In genomic region chr9:38356851-38357250, GRCh38 we compare ENCODE assay signal across 24 cellular contexts. TPM values are rescaled to one million over a fixed set of nuclear protein-coding genes. Genes with fewer than 3 reads are reported as not detected.
DNase-seq lines count a peak whose midpoint lies in the region; ATAC-seq, FAIRE-seq and TF ChIP-seq lines count a peak whose summit lies in the region.
"Had no signal": no experiment of that assay in that cellular context is flagged by ENCODE, and none has a peak within 500 bp of the region (broad histone marks: within the 10 kb centered on the region; RNA-seq: fewer than 3 reads in every experiment).

No MANE protein-coding gene starts in this region.

- no peak for TF ChIP-seq POLR2A in K562 (conservative IDR thresholded peaks at IDR 0.05)

- no peak overlapping the region for H2AFZ ChIP-seq in K562 (ENCODE audit: low read depth, low read length)

- H3K9ac ChIP-seq in K562 (ENCODE audit: insufficient read depth in 1 of 2, low read depth in 2 of 2, low read length in 2 of 2), result no peak overlapping the region
- H3K9ac ChIP-seq: BLaER1 had no signal

- peaks cover 11 to 27% of the 10 kb centered on the region in 2 experiments; a peak in 3 of 5 replicates for H3K27me3 ChIP-seq in K562 (ENCODE audit: control insufficient read depth in 2 of 2, insufficient read depth in 2 of 2, low read length in 2 of 2)
- H3K27me3 ChIP-seq: BE2C, BLaER1 had no signal

- no peak for TF ChIP-seq RAD21 in K562 (CRISPR knock-in tag; conservative IDR thresholded peaks at IDR 0.05 in 1 of 2, IDR thresholded peaks at IDR 0.05 in 1 of 2)

- H3K79me2 ChIP-seq in K562 (ENCODE audit: control insufficient read depth, insufficient read depth, low read length), result no peaks in the 10 kb centered on the region

- no peak for FAIRE-seq in K562 (lab: Jason Lieb, UNC)
- FAIRE-seq: A204.1, GM12878, GM12892, GM18507 had no signal

- POLR2A ChIA-PET in K562 (lab: Yijun Ruan, JAX), result no interaction called here

- H3K9me3 ChIP-seq in K562 (replicated peaks; ENCODE audit: control insufficient read depth, insufficient read depth, low read depth, low read length), result no peaks in the 10 kb centered on the region
- H3K9me3 ChIP-seq: BE2C, BLaER1 had no signal

- H3K4me2 ChIP-seq in K562 (ENCODE audit: insufficient read depth, low read length), result no peak overlapping the region
- H3K4me2 ChIP-seq: BLaER1 had no signal

- BruUV-seq in K562 (replicated peaks; lab: Mats Ljungman, UMichigan), result no TSS peak

- H3K4me1 ChIP-seq in K562 (replicated peaks in 1 of 2; ENCODE audit: control insufficient read depth in 2 of 2, insufficient read depth in 2 of 2, low read length in 2 of 2), result no peaks in the 10 kb centered on the region; a peak in 1 of 5 replicates
- H3K4me1 ChIP-seq: BE2C, BLaER1 had no signal

- intact Hi-C loops in K562 (cut with micrococcal nuclease), result no loop called here

- H4K20me1 ChIP-seq in K562 (replicated peaks; ENCODE audit: control insufficient read depth, insufficient read depth, low read length), result 0 out of 2 replicates have a peak, but pooled peaks cover 9% of the 10 kb centered on the region
- H4K20me1 ChIP-seq: BLaER1 had no signal

- 0% methylated on average over 5 of the region's 5 CpGs for WGBS in K562 (ENCODE audit: insufficient coverage, low coverage, missing lambda C conversion rate)

- TF ChIP-seq EP300 in K562 (IDR thresholded peaks at IDR 0.05; ENCODE audit: low read length), result no peak

- H3K4me3 ChIP-seq in K562 (no peak overlapping the region), coronary artery (no peak overlapping the region)
- H3K4me3 ChIP-seq: BLaER1, GM12878 had no signal

- TF ChIP-seq CTCF in K562 (IDR thresholded peaks at IDR 0.05 in 2 of 3, conservative IDR thresholded peaks at IDR 0.05 in 1 of 3; ENCODE audit: insufficient read depth in 2 of 3, low read depth in 1 of 3, low read length in 3 of 3) (no peak), coronary artery (IDR thresholded peaks at IDR 0.05) (no peak)

- no peaks in the 10 kb centered on the region for H3K36me3 ChIP-seq in K562 (ENCODE audit: control insufficient read depth, insufficient read depth, low read length)
- H3K36me3 ChIP-seq: BE2C, BLaER1 had no signal

- in situ Hi-C loops in K562 (cut with MboI), result loop anchor here (5.0 to 25.0 kb wide), 3 partner anchors 450 to 870 kb away; partner anchors contain the start of gene POLR1E

- CTCF ChIA-PET in K562 (lab: Yijun Ruan, JAX; ENCODE audit: low intra/inter-chr PET ratio), result no interaction called here

- no peak overlapping the region for H3K27ac ChIP-seq in K562 (ENCODE audit: extremely low read depth, low read depth, low read length)
- no peak overlapping the region for H3K27ac ChIP-seq in coronary artery
- H3K27ac ChIP-seq: BLaER1 had no signal

- H3K9me1 ChIP-seq in K562 (ENCODE audit: control insufficient read depth, insufficient read depth, low read length), result no peaks in the 10 kb centered on the region

- DNase-seq in K562 (ENCODE audit: extremely low read depth in 1 of 4, low spot score in 3 of 4) (no peak), coronary artery (ENCODE audit: low spot score) (peak; percentile 46), mesenteric fat pad (ENCODE audit: low spot score) (peak; percentile 62), NOMO-1 (lab: John Stamatoyannopoulos, UW; ENCODE audit: unreplicated experiment in 2 of 2) (no peak)
- no peak for DNase-seq in activated naive CD4-positive, alpha-beta T cell treated with anti-CD3 and anti-CD28 coated beads, Interleukin-2, amount 50 U/mL, for 16 hours
- DNase-seq: 8988T; ACHN; BE2C; C1 segment of cervical spinal cord; CD4-positive, alpha-beta memory T cell; CD4-positive, CD25-positive, alpha-beta regulatory T cell; CD8-positive, alpha-beta memory T cell; DMS 273 treated with DMSO at 0.1 percent for 48 hours; DMS153; DMS79; DND-41; EL; GDM1 had no signal

- no peak for ATAC-seq in K562
- ATAC-seq in GM21737 (IDR thresholded peaks at IDR 0.05; ENCODE audit: unreplicated experiment), result no peak
- ATAC-seq: GM12878 had no signal

TF ChIP-seq in K562, 482 proteins besides CTCF, POLR2A, EP300 and RAD21:
- TF ChIP-seq SMAD3 (CRISPR knock-in tag; conservative IDR thresholded peaks at IDR 0.05) (no peak), ZNF24 (IDR thresholded peaks at IDR 0.05) (peak; percentile 39; the same call in 1 of the 2 replicates)
TF ChIP-seq in K562: peak in this region for 1.

RNA-seq across cellular contexts. Expression of gene ALDH1B1, which starts 35.7 kb away (rescaled TPM):
- 16.1 and 24.5 TPM in 2 replicates for total RNA-seq in K562 (2011; cell fraction: chromatin; rRNA removed; ENCODE audit: low replicate concordance)
- 19.7 and 24.8 TPM in 2 replicates for total RNA-seq in K562 (2011; cell fraction: nucleolus; rRNA removed)
- 16.6 and 20.7 TPM in 2 replicates for total RNA-seq in K562 (2011; cell fraction: nucleoplasm; rRNA removed)
- 24.1 and 37.6 TPM in 2 replicates for total RNA-seq in K562 (2014; rRNA removed)
- 29.5 and 33.6 TPM in 2 replicates for total RNA-seq in K562 (2014; rRNA removed; fragmentation: Illumina TruSeq; extraction: Trizol)
- 39.2 and 41.0 TPM in 2 replicates for total RNA-seq in K562 (2015; rRNA removed; fragmentation: Illumina TruSeq; extraction: Trizol)
- total RNA-seq in K562 (2021), result 44.8 and 46.3 TPM in 2 replicates
- 27.4 and 30.8 TPM in 2 replicates for polyA plus RNA-seq in K562 (2011; rRNA removed)
- 25.5 and 37.7 TPM in 2 replicates for polyA plus RNA-seq in K562 (2011; cell fraction: cytosol; rRNA removed)
- polyA plus RNA-seq in K562 (2011; cell fraction: nucleus; rRNA removed), result 10.3 and 12.1 TPM in 2 replicates
- polyA plus RNA-seq in K562 (2012), result 19.7 and 39.1 TPM in 2 replicates
- 46.5 and 51.6 TPM in 2 replicates for polyA plus RNA-seq in K562 (2014; fragmentation: Illumina TruSeq; extraction: Trizol)
- 10 to 100 TPM in 1 of 2 experiments, 1 to 10 TPM in 1; 8.6 to 12.7 TPM for polyA plus RNA-seq in K562 (2014; fragmentation: Nextera tagmentation; extraction: Ambion mirVana)
- 22.4 and 27.7 TPM in 2 replicates for polyA plus RNA-seq in K562 (2014; rRNA removed)
- 50.6 and 57.9 TPM in 2 replicates for polyA minus RNA-seq in K562 (2011; rRNA and poly(A)+ RNA removed)
- 47.5 and 49.1 TPM in 2 replicates for polyA minus RNA-seq in K562 (2011; cell fraction: cytosol; rRNA and poly(A)+ RNA removed)
- 10.2 and 12.7 TPM in 2 replicates for polyA minus RNA-seq in K562 (2011; cell fraction: nucleus; rRNA and poly(A)+ RNA removed)
- total RNA-seq in mesenteric fat pad, result 26.3 TPM

Comparison
In these comparisons a context has a peak if more than half of its experiments do, and no peak if none do; other contexts are left out.
1. DNase-seq: peak in coronary artery (single experiment) and mesenteric fat pad (single experiment); none in K562 (0 of 4), NOMO-1 (0 of 2) and activated naive CD4-positive, alpha-beta T cell treated with anti-CD3 and anti-CD28 coated beads, Interleukin-2, amount 50 U/mL, for 16 hours (single experiment).